ENCODE assay signal across 9 cellular contexts in genomic region chr4:122921300-122921699, GRCh38. TPM values are rescaled to one million over a fixed set of nuclear protein-coding genes. Genes with fewer than 3 reads are reported as not detected.
DNase-seq lines count a peak whose midpoint lies in the region; ATAC-seq and TF ChIP-seq lines count a peak whose summit lies in the region.
"Had no signal": no experiment of that assay in that cellular context is flagged by ENCODE, and none has a peak within 500 bp of the region (broad histone marks: within the 10 kb centered on the region; RNA-seq: fewer than 3 reads in every experiment).

No MANE protein-coding gene starts in this region.

- peak overlapping the region; percentile 89 for H3K9ac ChIP-seq in PC-3 (ENCODE audit: low read length)
- H3K9ac ChIP-seq in rectal smooth muscle tissue (ENCODE audit: low read length), result no peak overlapping the region

- ATAC-seq in PC-3 (no peak), body of pancreas (no peak), HG02798 (IDR thresholded peaks at IDR 0.05; ENCODE audit: poor library complexity, unreplicated experiment) (no peak)

- no peak overlapping the region for H2AFZ ChIP-seq in PC-3 (ENCODE audit: low read length)

- POLR2A ChIA-PET in PC-3 (lab: Charles Lee; ENCODE audit: unreplicated experiment), result no interaction called here

- 89 to 100% methylated on average over 2 to 4 of the region's 5 CpGs for whole genome bisulfite sequencing in esophagus squamous epithelium, 2 donors
- WGBS in body of pancreas, 2 donors, result 80 to 83% methylated on average over 5 of the region's 5 CpGs

- BruUV-seq in PC-3 (replicated peaks; lab: Mats Ljungman, UMichigan), result no TSS peak

- H3K27me3 ChIP-seq in DOHH2 (ENCODE audit: control insufficient read depth, low read length), result no peaks in the 10 kb centered on the region
- H3K27me3 ChIP-seq in PC-3 (ENCODE audit: low read length), result no peaks in the 10 kb centered on the region
- no peaks in the 10 kb centered on the region for H3K27me3 ChIP-seq in esophagus squamous epithelium
- H3K27me3 ChIP-seq in rectal smooth muscle tissue (ENCODE audit: control insufficient read depth, insufficient read depth, low read length), result no peaks in the 10 kb centered on the region
- H3K27me3 ChIP-seq in body of pancreas, result no peaks in the 10 kb centered on the region

- H3K4me1 ChIP-seq in DOHH2 (ENCODE audit: control insufficient read depth, low read length) (peaks cover 10% of the 10 kb centered on the region), PC-3 (ENCODE audit: insufficient read depth, low read length) (peaks cover 23% of the 10 kb centered on the region), esophagus squamous epithelium (peaks cover 0 to 26% (median 10%) of the 10 kb centered on the region in 3 donors), rectal smooth muscle tissue (ENCODE audit: control insufficient read depth, insufficient read depth, low read length) (peaks cover 9% of the 10 kb centered on the region), body of pancreas (peaks cover 17% of the 10 kb centered on the region)

- H3K79me2 ChIP-seq in DOHH2 (ENCODE audit: control insufficient read depth, low read length) (peaks cover 30% of the 10 kb centered on the region), PC-3 (ENCODE audit: low read length) (peaks cover 51% of the 10 kb centered on the region)

- TF ChIP-seq POLR2A in esophagus squamous epithelium (IDR thresholded peaks at IDR 0.05) (no peak), body of pancreas (IDR thresholded peaks at IDR 0.05) (no peak)

- H3K27ac ChIP-seq in DOHH2 (ENCODE audit: low read depth, low read length) (no peak overlapping the region), PC-3 (ENCODE audit: low read length) (no peak overlapping the region), esophagus squamous epithelium (peak overlapping the region in 1 of 4 donors; percentile 79), rectal smooth muscle tissue (ENCODE audit: low read depth, low read length) (no peak overlapping the region), body of pancreas (no peak overlapping the region)

- H3K9me3 ChIP-seq in DOHH2 (ENCODE audit: control insufficient read depth, insufficient read depth, low read length), result no peaks in the 10 kb centered on the region
- no peaks in the 10 kb centered on the region for H3K9me3 ChIP-seq in PC-3 (ENCODE audit: low read length)
- H3K9me3 ChIP-seq in esophagus squamous epithelium, result no peaks in the 10 kb centered on the region
- no peaks in the 10 kb centered on the region for H3K9me3 ChIP-seq in body of pancreas

- CTCF ChIA-PET in PC-3 (lab: Charles Lee), result no interaction called here

- peak overlapping the region; percentile 78 for H3K4me2 ChIP-seq in DOHH2 (ENCODE audit: low read length)
- H3K4me2 ChIP-seq in PC-3 (ENCODE audit: low read length), result peak overlapping the region; percentile 99

- no peaks in the 10 kb centered on the region for H3K9me2 ChIP-seq in DOHH2 (replicated peaks; ENCODE audit: control insufficient read depth, low read length)
- H3K9me2 ChIP-seq in PC-3 (replicated peaks; ENCODE audit: low read length), result no peaks in the 10 kb centered on the region

- DNase-seq in PC-3 (no peak), esophagus squamous epithelium (lab: John Stamatoyannopoulos, UW) (no peak), head of caudate nucleus (no peak), body of pancreas (no peak), iPS-NIHi11 (ENCODE audit: low spot score) (no peak)
- DNase-seq: NCI-H2029 had no signal

- no peak for TF ChIP-seq CTCF in DOHH2 (IDR thresholded peaks at IDR 0.05; ENCODE audit: low read depth, low read length, poor library complexity, severe bottlenecking)
- no peak for TF ChIP-seq CTCF in PC-3 (conservative IDR thresholded peaks at IDR 0.05; ENCODE audit: low read depth, low read length)
- TF ChIP-seq CTCF in esophagus squamous epithelium (IDR thresholded peaks at IDR 0.05), result no peak
- no peak for TF ChIP-seq CTCF in body of pancreas (IDR thresholded peaks at IDR 0.05)

- H3K36me3 ChIP-seq in DOHH2 (ENCODE audit: control insufficient read depth, low read length) (no peaks in the 10 kb centered on the region; the same call in 1 of the 2 replicates), PC-3 (ENCODE audit: low read depth, low read length) (no peaks in the 10 kb centered on the region), esophagus squamous epithelium (peaks cover 0 to 10% (median 0%) of the 10 kb centered on the region in 3 donors), rectal smooth muscle tissue (ENCODE audit: control insufficient read depth, insufficient read depth, low read length) (no peaks in the 10 kb centered on the region), body of pancreas (replicated peaks in 1 of 2; ENCODE audit: insufficient read depth in 1 of 2, low read depth in 2 of 2) (no peaks in the 10 kb centered on the region)

- H3K4me3 ChIP-seq in DOHH2 (ENCODE audit: low read length) (peak overlapping the region; percentile 96), PC-3 (ENCODE audit: low read length) (peak overlapping the region; percentile 97), esophagus squamous epithelium (peak overlapping the region in 3 of 4 donors; percentile 83 to 97 (median 83)), rectal smooth muscle tissue (ENCODE audit: low read length) (peak overlapping the region; percentile 93), body of pancreas (no peak overlapping the region)

- intact Hi-C loops in PC-3 (cut with micrococcal nuclease), result no loop called here
- intact Hi-C loops in esophagus squamous epithelium (cut with DNase I), result no loop called here
- intact Hi-C loops in head of caudate nucleus (cut with DNase I), result loop anchor here (5.0 to 10.0 kb wide), 3 partner anchors 66 to 189 kb away; partner anchors contain the start of gene BBS12
- intact Hi-C loops in body of pancreas (cut with DNase I), result loop anchor here (10.0 kb wide), 1 partner anchor 166 kb away; no protein-coding TSS in a partner anchor

- H4K20me1 ChIP-seq in DOHH2 (ENCODE audit: control insufficient read depth, insufficient read depth, low read depth, low read length), result peaks cover 4% of the 10 kb centered on the region
- H4K20me1 ChIP-seq in PC-3 (ENCODE audit: low read length), result no peaks in the 10 kb centered on the region; the same call in 1 of the 2 replicates

- H3F3A ChIP-seq in DOHH2 (ENCODE audit: control insufficient read depth, insufficient read depth) (peaks cover 8% of the 10 kb centered on the region), PC-3 (ENCODE audit: low read length, unreplicated experiment) (no peaks in the 10 kb centered on the region)

RNA-seq across cellular contexts. Expression of gene NUDT6, which starts 1.1 kb away (rescaled TPM):
- 6.9 and 7.5 TPM in 2 replicates for total RNA-seq in PC-3 (2014; rRNA removed)
- 1 to 10 TPM; 1.8 to 8.8 (median 4.3) TPM for total RNA-seq in esophagus squamous epithelium
- 10 to 100 TPM in 1 of 2 donors, 1 to 10 TPM in 1; 6.2 to 21.1 TPM for total RNA-seq in body of pancreas

Comparison
In these comparisons a context has a peak if more than half of its experiments do, and no peak if none do; other contexts are left out.
1. H3K4me3 ChIP-seq: peak in DOHH2 (single experiment), PC-3 (single experiment), esophagus squamous epithelium (3 of 4) and rectal smooth muscle tissue (single experiment); none in body of pancreas (0 of 2).
2. intact Hi-C loops: an anchor here in head of caudate nucleus (5.0 to 10.0 kb wide) and body of pancreas (10.0 kb wide); none called in PC-3 and esophagus squamous epithelium.